Comparison of ENCODE assay signal across 8 cellular contexts in the genomic region with DNA sequence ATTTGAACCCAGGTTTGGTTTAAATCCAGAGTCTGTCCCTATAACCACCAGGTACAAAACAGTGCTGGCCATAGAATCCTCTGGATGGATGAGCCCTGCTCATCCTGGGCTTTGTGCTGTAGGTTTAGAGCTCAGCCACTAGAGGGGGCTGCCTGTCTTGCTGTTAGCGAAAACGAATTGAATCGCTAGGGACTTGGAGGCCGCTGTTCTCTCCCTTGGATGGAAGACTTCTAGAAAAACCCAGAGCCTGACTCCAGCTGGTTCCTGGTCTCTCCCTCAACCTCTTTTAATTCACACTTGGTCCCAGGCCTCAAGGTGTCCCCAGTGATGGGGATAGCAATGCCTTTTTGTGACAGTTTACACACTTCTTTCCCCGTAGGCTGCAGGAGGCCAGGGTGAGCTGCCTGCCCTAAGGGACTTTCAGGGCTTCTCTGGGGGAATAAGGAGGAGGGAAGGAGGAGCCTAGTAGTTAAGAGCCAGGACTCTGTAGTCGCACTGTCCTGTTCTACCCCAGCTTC. TPM values are rescaled to one million over a fixed set of nuclear protein-coding genes. Genes with fewer than 3 reads are reported as not detected.
A peak's percentile ranks its signal among the peaks of the same experiment; 100 is the strongest.
DNase-seq lines count a peak whose midpoint lies in the region; ATAC-seq, FAIRE-seq and TF ChIP-seq lines count a peak whose summit lies in the region.

No MANE protein-coding gene starts in this region.

- peak; percentile 94 for TF ChIP-seq CTCF in fibroblast of the aortic adventitia (IDR thresholded peaks at IDR 0.05; ENCODE audit: insufficient read depth, low read length)

- H3K36me3 Mint-ChIP-seq in activated T-cell treated with anti-CD3 and anti-CD28 coated beads, Interleukin-2, amount 50 U/mL, for 4 hours (ENCODE audit: insufficient read depth) = no peaks in the 10 kb centered on the region

- H3K27me3 Mint-ChIP-seq in activated T-cell treated with anti-CD3 and anti-CD28 coated beads, Interleukin-2, amount 50 U/mL, for 4 hours (ENCODE audit: low read depth) = no peaks in the 10 kb centered on the region

- DNase-seq in CD1c-positive myeloid dendritic cell (ENCODE audit: extremely low spot score) (peak; percentile 29), GM19239 (ENCODE audit: insufficient read length, low spot score) (no peak), HK-2 (ENCODE audit: unreplicated experiment) (peak; percentile 72), NOMO-1 treated with DMSO at 0.1 percent for 48 hours (lab: John Stamatoyannopoulos, UW; ENCODE audit: unreplicated experiment) (peak; percentile 34), fibroblast of the aortic adventitia (ENCODE audit: low read depth) (peak; percentile 81), nucleus accumbens (lab: John Stamatoyannopoulos, UW) (peak in 49 of 56 donors; percentile 2 to 67 (median 29)), urothelium cell line (ENCODE audit: low spot score) (peak; percentile 30)
- peak; percentile 32 for DNase-seq in activated T-cell treated with anti-CD3 and anti-CD28 coated beads, Interleukin-2, amount 50 U/mL, for 4 hours

- H3K9me3 Mint-ChIP-seq in activated T-cell treated with anti-CD3 and anti-CD28 coated beads, Interleukin-2, amount 50 U/mL, for 4 hours = no peaks in the 10 kb centered on the region

- no peak overlapping the region for H3K4me3 ChIP-seq in fibroblast of the aortic adventitia (ENCODE audit: low read depth, low read length)

- no peaks in the 10 kb centered on the region for H3K4me1 Mint-ChIP-seq in activated T-cell treated with anti-CD3 and anti-CD28 coated beads, Interleukin-2, amount 50 U/mL, for 4 hours (ENCODE audit: low read depth)

- no peak overlapping the region for H3K4me3 Mint-ChIP-seq in activated T-cell treated with anti-CD3 and anti-CD28 coated beads, Interleukin-2, amount 50 U/mL, for 4 hours

- peak; percentile 63 to 67 for ATAC-seq in activated T-cell treated with anti-CD3 and anti-CD28 coated beads, Interleukin-2, amount 50 U/mL, for 4 hours

- peak; percentile 75 for FAIRE-seq in GM19239 (lab: Jason Lieb, UNC)
- FAIRE-seq in urothelium cell line (lab: Jason Lieb, UNC) = no peak

RNA-seq across cellular contexts. Expression of a gene that starts 8.7 kb away (rescaled TPM):
- total RNA-seq in activated T-cell treated with anti-CD3 and anti-CD28 coated beads, Interleukin-2, amount 50 U/mL, for 4 hours = not detected
- not detected in 2 replicates for total RNA-seq in fibroblast of the aortic adventitia (ENCODE audit: low replicate concordance)

RNA-seq across cellular contexts. Expression of a gene that starts 25.8 kb away (rescaled TPM):
- not detected for total RNA-seq in activated T-cell treated with anti-CD3 and anti-CD28 coated beads, Interleukin-2, amount 50 U/mL, for 4 hours
- not detected in 2 replicates for total RNA-seq in fibroblast of the aortic adventitia (ENCODE audit: low replicate concordance)
